ENCODE assay signal across 8 cellular contexts in genomic region chr6:138296786-138297185, GRCh38.
"Had no signal": no experiment of that assay in that cellular context is flagged by ENCODE, and none has a peak within 500 bp of the region (broad histone marks: within the 10 kb centered on the region; RNA-seq: fewer than 3 reads in every experiment).

No MANE protein-coding gene starts in this region.

- FAIRE-seq: K562 had no signal

- H2AFZ ChIP-seq: GM23248 had no signal

- H3K27ac ChIP-seq: GM23248, HL-60 had no signal

- ATAC-seq: K562 had no signal

- H3K9ac ChIP-seq: GM23248 had no signal

- DNase-seq: GM23248, GOT3, H7, HCEC 1CT, IMR-90, KG1 had no signal

- H3K4me3 ChIP-seq: GM23248, K562 had no signal
